ENCODE assay signal across 1 cellular context in genomic region chr1:28512058-28512611, GRCh38.
TF ChIP-seq lines count a peak whose summit lies in the region.

No MANE protein-coding gene starts in this region.

TF ChIP-seq in K562, 482 proteins besides CTCF, POLR2A, EP300 and RAD21 (continued from another document and continues in another):
- TF ChIP-seq DEAF1 (CRISPR knock-in tag; IDR thresholded peaks at IDR 0.05) (no peak), ZNF395 (CRISPR knock-in tag; IDR thresholded peaks at IDR 0.05) (no peak), RBM39 (optimal IDR thresholded peaks at IDR 0.05; ENCODE audit: low read depth, low read length) (peak; percentile 96), TGIF2 (CRISPR knock-in tag; IDR thresholded peaks at IDR 0.05) (no peak), ZNF274 (IDR thresholded peaks at IDR 0.05; ENCODE audit: borderline replicate concordance, low read depth, low read length) (no peak), MBD2 (IDR thresholded peaks at IDR 0.05; ENCODE audit: borderline replicate concordance, low read depth) (no peak), FOXO4 (CRISPR knock-in tag; IDR thresholded peaks at IDR 0.05) (no peak), RBM15 (IDR thresholded peaks at IDR 0.05; ENCODE audit: insufficient read depth, low read length) (no peak), ZNF324 (CRISPR knock-in tag; IDR thresholded peaks at IDR 0.05) (no peak), PTTG1 (tag; IDR thresholded peaks at IDR 0.05; ENCODE audit: low read depth) (no peak), RBM25 (IDR thresholded peaks at IDR 0.05; ENCODE audit: low read depth, low read length, severe bottlenecking) (no peak), SMAD2 (IDR thresholded peaks at IDR 0.05; ENCODE audit: low read depth, low read length) (no peak), ZBTB11 (CRISPR knock-in tag; IDR thresholded peaks at IDR 0.05) (no peak), TCF7 (IDR thresholded peaks at IDR 0.05; ENCODE audit: borderline replicate concordance) (no peak), POLR2H (tag; IDR thresholded peaks at IDR 0.05; ENCODE audit: low read depth) (peak; percentile 60), ZNF184 (CRISPR knock-in tag; IDR thresholded peaks at IDR 0.05) (no peak), MGA (IDR thresholded peaks at IDR 0.05) (no peak), PRPF4 (IDR thresholded peaks at IDR 0.05; ENCODE audit: insufficient read depth, low read depth, low read length, poor library complexity, severe bottlenecking) (no peak), HSF4 (CRISPR knock-in tag; IDR thresholded peaks at IDR 0.05; ENCODE audit: borderline replicate concordance) (no peak), THRAP3 (IDR thresholded peaks at IDR 0.05; ENCODE audit: borderline replicate concordance) (peak; percentile 84), PURB (CRISPR knock-in tag; IDR thresholded peaks at IDR 0.05; ENCODE audit: low read depth) (no peak), ZZZ3 (IDR thresholded peaks at IDR 0.05) (no peak), HDAC3 (IDR thresholded peaks at IDR 0.05; ENCODE audit: borderline replicate concordance, partially characterized antibody) (no peak), PCBP2 (IDR thresholded peaks at IDR 0.05; ENCODE audit: low read depth, low read length, poor library complexity, severe bottlenecking) (no peak), ZNF707 (CRISPR knock-in tag; conservative IDR thresholded peaks at IDR 0.05) (no peak), TCFL5 (CRISPR knock-in tag; conservative IDR thresholded peaks at IDR 0.05) (no peak), MTA2 (IDR thresholded peaks at IDR 0.05; ENCODE audit: low read depth) (no peak), DNMT1 (IDR thresholded peaks at IDR 0.05) (no peak), FOXM1 (IDR thresholded peaks at IDR 0.05; ENCODE audit: low read depth) (no peak), FOXM1 (CRISPR knock-in tag; IDR thresholded peaks at IDR 0.05; ENCODE audit: low read depth) (no peak), SMARCA5 (IDR thresholded peaks at IDR 0.05) (no peak), CSDE1 (IDR thresholded peaks at IDR 0.05) (no peak), TRIM24 (IDR thresholded peaks at IDR 0.05) (no peak)
- TF ChIP-seq, protein P1, sequence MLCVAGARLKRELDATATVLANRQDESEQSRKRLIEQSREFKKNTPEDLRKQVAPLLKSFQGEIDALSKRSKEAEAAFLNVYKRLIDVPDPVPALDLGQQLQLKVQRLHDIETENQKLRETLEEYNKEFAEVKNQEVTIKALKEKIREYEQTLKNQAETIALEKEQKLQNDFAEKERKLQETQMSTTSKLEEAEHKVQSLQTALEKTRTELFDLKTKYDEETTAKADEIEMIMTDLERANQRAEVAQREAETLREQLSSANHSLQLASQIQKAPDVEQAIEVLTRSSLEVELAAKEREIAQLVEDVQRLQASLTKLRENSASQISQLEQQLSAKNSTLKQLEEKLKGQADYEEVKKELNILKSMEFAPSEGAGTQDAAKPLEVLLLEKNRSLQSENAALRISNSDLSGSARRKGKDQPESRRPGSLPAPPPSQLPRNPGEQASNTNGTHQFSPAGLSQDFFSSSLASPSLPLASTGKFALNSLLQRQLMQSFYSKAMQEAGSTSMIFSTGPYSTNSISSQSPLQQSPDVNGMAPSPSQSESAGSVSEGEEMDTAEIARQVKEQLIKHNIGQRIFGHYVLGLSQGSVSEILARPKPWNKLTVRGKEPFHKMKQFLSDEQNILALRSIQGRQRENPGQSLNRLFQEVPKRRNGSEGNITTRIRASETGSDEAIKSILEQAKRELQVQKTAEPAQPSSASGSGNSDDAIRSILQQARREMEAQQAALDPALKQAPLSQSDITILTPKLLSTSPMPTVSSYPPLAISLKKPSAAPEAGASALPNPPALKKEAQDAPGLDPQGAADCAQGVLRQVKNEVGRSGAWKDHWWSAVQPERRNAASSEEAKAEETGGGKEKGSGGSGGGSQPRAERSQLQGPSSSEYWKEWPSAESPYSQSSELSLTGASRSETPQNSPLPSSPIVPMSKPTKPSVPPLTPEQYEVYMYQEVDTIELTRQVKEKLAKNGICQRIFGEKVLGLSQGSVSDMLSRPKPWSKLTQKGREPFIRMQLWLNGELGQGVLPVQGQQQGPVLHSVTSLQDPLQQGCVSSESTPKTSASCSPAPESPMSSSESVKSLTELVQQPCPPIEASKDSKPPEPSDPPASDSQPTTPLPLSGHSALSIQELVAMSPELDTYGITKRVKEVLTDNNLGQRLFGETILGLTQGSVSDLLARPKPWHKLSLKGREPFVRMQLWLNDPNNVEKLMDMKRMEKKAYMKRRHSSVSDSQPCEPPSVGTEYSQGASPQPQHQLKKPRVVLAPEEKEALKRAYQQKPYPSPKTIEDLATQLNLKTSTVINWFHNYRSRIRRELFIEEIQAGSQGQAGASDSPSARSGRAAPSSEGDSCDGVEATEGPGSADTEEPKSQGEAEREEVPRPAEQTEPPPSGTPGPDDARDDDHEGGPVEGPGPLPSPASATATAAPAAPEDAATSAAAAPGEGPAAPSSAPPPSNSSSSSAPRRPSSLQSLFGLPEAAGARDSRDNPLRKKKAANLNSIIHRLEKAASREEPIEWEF (CRISPR knock-in tag; IDR thresholded peaks at IDR 0.05): no peak
- TF ChIP-seq, protein P2, sequence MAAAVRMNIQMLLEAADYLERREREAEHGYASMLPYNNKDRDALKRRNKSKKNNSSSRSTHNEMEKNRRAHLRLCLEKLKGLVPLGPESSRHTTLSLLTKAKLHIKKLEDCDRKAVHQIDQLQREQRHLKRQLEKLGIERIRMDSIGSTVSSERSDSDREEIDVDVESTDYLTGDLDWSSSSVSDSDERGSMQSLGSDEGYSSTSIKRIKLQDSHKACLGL (CRISPR knock-in tag; IDR thresholded peaks at IDR 0.05; ENCODE audit: borderline replicate concordance, poor library complexity, severe bottlenecking): no peak
